In the genomic region with DNA sequence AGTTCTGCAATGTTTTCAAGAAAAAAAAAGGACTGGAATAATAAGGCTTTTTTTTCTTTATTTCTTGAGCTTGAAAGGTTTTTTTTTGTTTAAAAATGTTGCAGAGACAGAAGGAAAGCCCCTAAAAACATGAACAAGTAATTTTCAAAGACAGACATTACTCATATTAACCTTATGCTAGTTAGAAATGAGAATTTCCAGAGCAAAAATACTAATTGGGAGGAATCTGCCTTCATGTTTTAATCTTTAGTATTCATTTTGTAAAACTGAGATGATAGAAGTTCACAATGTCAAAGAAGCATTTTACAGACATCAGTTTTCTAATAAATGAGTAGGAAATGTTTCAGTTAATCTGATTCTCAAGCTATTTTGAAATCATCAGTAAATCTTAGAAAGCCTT, we compare ENCODE assay signal across 27 cellular contexts.
"Had no signal": no experiment of that assay in that cellular context is flagged by ENCODE, and none has a peak within 500 bp of the region (broad histone marks: within the 10 kb centered on the region; RNA-seq: fewer than 3 reads in every experiment).

No MANE protein-coding gene starts in this region.

- DNase-seq: heart right ventricle; islet precursor cell; left ventricle myocardium inferior; mesendoderm; midbrain; mucosa of descending colon; naive thymus-derived CD4-positive, alpha-beta T cell; ovary; right lobe of liver; stimulated activated CD4-positive, alpha-beta T cell treated with anti-CD3 and anti-CD28 coated beads, Interleukin-12 subunit alpha, Interleukin-12 subunit beta, amount 100 ng/mL, for 4 hours; stimulated activated CD4-positive, alpha-beta T cell treated with anti-CD3 and anti-CD28 coated beads, Interleukin-15, amount 100 ng/mL, for 24 hours; stimulated activated CD4-positive, alpha-beta T cell treated with anti-CD3 and anti-CD28 coated beads, Interleukin-2, amount 100 ng/mL, for 24 hours; stimulated activated CD4-positive, alpha-beta T cell treated with anti-CD3 and anti-CD28 coated beads, Interleukin-4, amount 100 ng/mL, for 1 hour; stimulated activated naive B cell treated with anti-CD40 and anti-IgM and Interleukin-4, amounts not matched to agents 10 μg/mL and 1 μg/mL and 100 μg/mL, for 72 hours; stimulated activated naive CD8-positive, alpha-beta T cell treated with anti-CD3 and anti-CD28 coated beads, Interleukin-15, Interleukin-2, amounts not matched to agents 100 U/mL and 50 U/mL, for 24 hours; stomach; tibial artery; trophoblast cell; upper lobe of right lung had no signal

- H3K27ac Mint-ChIP-seq: naive thymus-derived CD4-positive, alpha-beta T cell; progenitor cell of endocrine pancreas; stimulated activated naive B cell treated with anti-CD40 and anti-IgM and Interleukin-4, amounts not matched to agents 10 μg/mL and 1 μg/mL and 100 μg/mL, for 72 hours had no signal

- H3K36me3 Mint-ChIP-seq: naive thymus-derived CD4-positive, alpha-beta T cell; stimulated activated naive B cell treated with anti-CD40 and anti-IgM and Interleukin-4, amounts not matched to agents 10 μg/mL and 1 μg/mL and 100 μg/mL, for 72 hours had no signal

- H3K36me3 ChIP-seq: heart right ventricle, left ventricle myocardium inferior, ovary, right atrium auricular region, right lobe of liver, stomach, suprapubic skin, thoracic aorta, tibial artery, upper lobe of right lung had no signal

- ATAC-seq: heart right ventricle; mucosa of descending colon; naive thymus-derived CD4-positive, alpha-beta T cell; right lobe of liver; stimulated activated naive B cell treated with anti-CD40 and anti-IgM and Interleukin-4, amounts not matched to agents 10 μg/mL and 1 μg/mL and 100 μg/mL, for 72 hours; stimulated activated naive CD8-positive, alpha-beta T cell treated with anti-CD3 and anti-CD28 coated beads, Interleukin-15, Interleukin-2, amounts not matched to agents 100 U/mL and 50 U/mL, for 24 hours; upper lobe of right lung had no signal

- H3K27ac ChIP-seq: heart right ventricle, hepatocyte, left ventricle myocardium inferior, ovary, right atrium auricular region, right lobe of liver, stomach, suprapubic skin, thoracic aorta, tibial artery, upper lobe of right lung had no signal

- H3K4me1 ChIP-seq: heart right ventricle, left ventricle myocardium inferior, right atrium auricular region, right lobe of liver, stomach, suprapubic skin, tibial artery, upper lobe of right lung had no signal

- H3K4me3 ChIP-seq: heart right ventricle, hepatocyte, left ventricle myocardium inferior, lung, mucosa of descending colon, ovary, right atrium auricular region, right lobe of liver, stomach, suprapubic skin, thoracic aorta, tibial artery, upper lobe of right lung had no signal

- H3K4me3 Mint-ChIP-seq: naive thymus-derived CD4-positive, alpha-beta T cell; nephron; neural crest cell; stimulated activated naive B cell treated with anti-CD40 and anti-IgM and Interleukin-4, amounts not matched to agents 10 μg/mL and 1 μg/mL and 100 μg/mL, for 72 hours had no signal

- H3K4me2 ChIP-seq: hepatocyte had no signal

- H3K4me1 Mint-ChIP-seq: naive thymus-derived CD4-positive, alpha-beta T cell; nephron; neural crest cell; stimulated activated naive B cell treated with anti-CD40 and anti-IgM and Interleukin-4, amounts not matched to agents 10 μg/mL and 1 μg/mL and 100 μg/mL, for 72 hours had no signal

- H2AFZ ChIP-seq: hepatocyte had no signal

- H3K9me3 Mint-ChIP-seq: neural crest cell had no signal

- H3K79me2 ChIP-seq: hepatocyte had no signal

- H3K27me3 ChIP-seq: heart right ventricle, hepatocyte, ovary, right atrium auricular region, right lobe of liver, stomach, suprapubic skin, tibial artery, upper lobe of right lung had no signal

- H3K27me3 Mint-ChIP-seq: naive thymus-derived CD4-positive, alpha-beta T cell; progenitor cell of endocrine pancreas; stimulated activated naive B cell treated with anti-CD40 and anti-IgM and Interleukin-4, amounts not matched to agents 10 μg/mL and 1 μg/mL and 100 μg/mL, for 72 hours had no signal

- H3K9me3 ChIP-seq: mucosa of descending colon, ovary, right lobe of liver, suprapubic skin, thoracic aorta, tibial artery, upper lobe of right lung had no signal
